ENCODE assay signal across 11 cellular contexts in the genomic region with DNA sequence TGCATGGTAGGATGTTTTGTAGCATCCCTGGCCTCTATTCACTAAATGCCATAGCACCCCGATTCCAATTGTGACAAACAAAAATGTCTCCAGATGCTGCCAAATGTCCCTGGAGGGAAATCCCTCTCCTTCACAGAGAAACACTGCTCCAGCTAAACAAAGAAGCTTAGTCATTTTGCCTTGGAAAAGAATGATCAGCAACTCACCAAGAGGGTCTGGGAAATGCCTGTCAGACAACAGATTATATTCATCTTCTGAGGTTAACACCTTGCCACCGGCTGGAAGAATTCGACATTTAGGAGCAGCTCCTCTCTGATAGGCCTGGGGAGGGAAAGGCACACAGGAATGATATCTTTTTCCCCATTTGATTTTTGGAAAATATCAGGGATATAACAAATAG.
DNase-seq lines count a peak whose midpoint lies in the region; ATAC-seq and TF ChIP-seq lines count a peak whose summit lies in the region.
"Had no signal": no experiment of that assay in that cellular context is flagged by ENCODE, and none has a peak within 500 bp of the region (broad histone marks: within the 10 kb centered on the region; RNA-seq: fewer than 3 reads in every experiment).

No MANE protein-coding gene starts in this region.

- H3K4me1 Mint-ChIP-seq in activated CD4-positive, alpha-beta T cell treated with anti-CD3 and anti-CD28 coated beads, Interleukin-2, amount 10 ng/mL, durations not matched to agents 24 days and 14 days, result peaks cover 27% of the 10 kb centered on the region
- peaks cover 30% of the 10 kb centered on the region for H3K4me1 Mint-ChIP-seq in activated T-helper 1 cell treated with anti-CD3 and anti-CD28 coated beads, Interleukin-12 subunit alpha, Interleukin-12 subunit beta, Interleukin-2, Interleukin-4 antibody, amounts not matched to agents 30 ng/mL and 10 ng/mL and 1 ng/mL, durations not matched to agents 14 hours and 24 hours and 36 hours (ENCODE audit: low read depth)

- no peaks in the 10 kb centered on the region for H3K9me2 ChIP-seq in Karpas-422 (replicated peaks; ENCODE audit: insufficient read depth, low read length)

- H3K4me2 ChIP-seq in Karpas-422 (ENCODE audit: low read depth, low read length, poor library complexity, severe bottlenecking), result no peak overlapping the region

- no peak for TF ChIP-seq POLR2A in gastroesophageal sphincter (IDR thresholded peaks at IDR 0.05)

- H3K4me1 ChIP-seq in gastroesophageal sphincter (peaks cover 15 to 83% (median 18%) of the 10 kb centered on the region in 3 donors), thoracic aorta (ENCODE audit: control insufficient read depth in 1 of 2, low read depth in 2 of 2) (peaks cover 50 to 91% of the 10 kb centered on the region in 2 donors), Karpas-422 (ENCODE audit: low read length) (no peaks in the 10 kb centered on the region)

- peaks cover 24% of the 10 kb centered on the region for H3K36me3 Mint-ChIP-seq in activated CD4-positive, alpha-beta T cell treated with anti-CD3 and anti-CD28 coated beads, Interleukin-2, amount 10 ng/mL, durations not matched to agents 24 days and 14 days (ENCODE audit: low read depth)
- H3K36me3 Mint-ChIP-seq in activated T-helper 1 cell treated with anti-CD3 and anti-CD28 coated beads, Interleukin-12 subunit alpha, Interleukin-12 subunit beta, Interleukin-2, Interleukin-4 antibody, amounts not matched to agents 30 ng/mL and 10 ng/mL and 1 ng/mL, durations not matched to agents 14 hours and 24 hours and 36 hours (ENCODE audit: low read depth), result peaks cover 15% of the 10 kb centered on the region
- H3K36me3 Mint-ChIP-seq: activated naive CD4-positive, alpha-beta T cell treated with anti-CD3 and anti-CD28 coated beads, Interleukin-2, amount 50 U/mL, for 24 hours had no signal

- no peaks in the 10 kb centered on the region for H4K20me1 ChIP-seq in Karpas-422 (ENCODE audit: insufficient read depth, low read depth, low read length)

- ATAC-seq in gastroesophageal sphincter (no peak), thoracic aorta (ENCODE audit: insufficient number of reproducible peaks, low FRiP score, low read depth) (no peak), HG03108 (IDR thresholded peaks at IDR 0.05; ENCODE audit: unreplicated experiment) (no peak)

- no peaks in the 10 kb centered on the region for H3K9me3 ChIP-seq in gastroesophageal sphincter
- no peaks in the 10 kb centered on the region for H3K9me3 ChIP-seq in thoracic aorta
- H3K9me3 ChIP-seq in Karpas-422 (ENCODE audit: low read length), result no peaks in the 10 kb centered on the region

- intact Hi-C loops in activated CD4-positive, alpha-beta T cell treated with anti-CD3 and anti-CD28 coated beads, Interleukin-2, amount 10 ng/mL, durations not matched to agents 24 days and 14 days (cut with micrococcal nuclease), result loop anchor here (1.0 to 5.0 kb wide), 8 partner anchors 8 to 427 kb away; partner anchors contain the start of genes IVNS1ABP and RNF2
- intact Hi-C loops in activated T-helper 1 cell treated with anti-CD3 and anti-CD28 coated beads, Interleukin-12 subunit alpha, Interleukin-12 subunit beta, Interleukin-2, Interleukin-4 antibody, amounts not matched to agents 30 ng/mL and 10 ng/mL and 1 ng/mL, durations not matched to agents 14 hours and 24 hours and 36 hours (cut with micrococcal nuclease), result loop anchor here (1.0 to 10.0 kb wide), 6 partner anchors 8 to 815 kb away; partner anchors contain the start of genes EDEM3, SWT1 and TRMT1L

- H3K27ac ChIP-seq in gastroesophageal sphincter (peak overlapping the region; percentile 71 to 89 (median 80)), thoracic aorta (peak overlapping the region; percentile 68 to 94), Karpas-422 (ENCODE audit: low read length) (no peak overlapping the region)

- H3K27me3 ChIP-seq in gastroesophageal sphincter (no peaks in the 10 kb centered on the region), thoracic aorta (replicated peaks; ENCODE audit: insufficient read depth) (no peaks in the 10 kb centered on the region), Karpas-422 (ENCODE audit: low read length) (no peaks in the 10 kb centered on the region)

- H3K9ac ChIP-seq in Karpas-422 (ENCODE audit: low read length), result no peak overlapping the region

- no peaks in the 10 kb centered on the region for H3K27me3 Mint-ChIP-seq in activated CD4-positive, alpha-beta T cell treated with anti-CD3 and anti-CD28 coated beads, Interleukin-2, amount 10 ng/mL, durations not matched to agents 24 days and 14 days
- H3K27me3 Mint-ChIP-seq in activated T-helper 1 cell treated with anti-CD3 and anti-CD28 coated beads, Interleukin-12 subunit alpha, Interleukin-12 subunit beta, Interleukin-2, Interleukin-4 antibody, amounts not matched to agents 30 ng/mL and 10 ng/mL and 1 ng/mL, durations not matched to agents 14 hours and 24 hours and 36 hours (ENCODE audit: insufficient read depth), result no peaks in the 10 kb centered on the region
- H3K27me3 Mint-ChIP-seq: activated naive CD4-positive, alpha-beta T cell treated with anti-CD3 and anti-CD28 coated beads, Interleukin-2, amount 50 U/mL, for 24 hours had no signal

- no peaks in the 10 kb centered on the region for H3K9me3 Mint-ChIP-seq in activated CD4-positive, alpha-beta T cell treated with anti-CD3 and anti-CD28 coated beads, Interleukin-2, amount 10 ng/mL, durations not matched to agents 24 days and 14 days
- H3K9me3 Mint-ChIP-seq in activated T-helper 1 cell treated with anti-CD3 and anti-CD28 coated beads, Interleukin-12 subunit alpha, Interleukin-12 subunit beta, Interleukin-2, Interleukin-4 antibody, amounts not matched to agents 30 ng/mL and 10 ng/mL and 1 ng/mL, durations not matched to agents 14 hours and 24 hours and 36 hours, result no peaks in the 10 kb centered on the region
- H3K9me3 Mint-ChIP-seq: activated naive CD4-positive, alpha-beta T cell treated with anti-CD3 and anti-CD28 coated beads, Interleukin-2, amount 50 U/mL, for 24 hours; endodermal cell had no signal

- TF ChIP-seq CTCF in gastroesophageal sphincter (IDR thresholded peaks at IDR 0.05) (no peak), thoracic aorta (IDR thresholded peaks at IDR 0.05) (no peak)

- H3K36me3 ChIP-seq in gastroesophageal sphincter (peaks cover 0 to 37% of the 10 kb centered on the region in 2 donors), thoracic aorta (peaks cover 5% of the 10 kb centered on the region), Karpas-422 (ENCODE audit: insufficient read depth, low read length) (no peaks in the 10 kb centered on the region)

- H3K4me3 Mint-ChIP-seq in activated CD4-positive, alpha-beta T cell treated with anti-CD3 and anti-CD28 coated beads, Interleukin-2, amount 10 ng/mL, durations not matched to agents 24 days and 14 days, result peak overlapping the region; percentile 22
- H3K4me3 Mint-ChIP-seq in activated T-helper 1 cell treated with anti-CD3 and anti-CD28 coated beads, Interleukin-12 subunit alpha, Interleukin-12 subunit beta, Interleukin-2, Interleukin-4 antibody, amounts not matched to agents 30 ng/mL and 10 ng/mL and 1 ng/mL, durations not matched to agents 14 hours and 24 hours and 36 hours, result no peak overlapping the region
- H3K4me3 Mint-ChIP-seq: activated naive CD4-positive, alpha-beta T cell treated with anti-CD3 and anti-CD28 coated beads, Interleukin-2, amount 50 U/mL, for 24 hours; endodermal cell had no signal

- peak overlapping the region; percentile 72 for H3K27ac Mint-ChIP-seq in activated CD4-positive, alpha-beta T cell treated with anti-CD3 and anti-CD28 coated beads, Interleukin-2, amount 10 ng/mL, durations not matched to agents 24 days and 14 days
- H3K27ac Mint-ChIP-seq in activated T-helper 1 cell treated with anti-CD3 and anti-CD28 coated beads, Interleukin-12 subunit alpha, Interleukin-12 subunit beta, Interleukin-2, Interleukin-4 antibody, amounts not matched to agents 30 ng/mL and 10 ng/mL and 1 ng/mL, durations not matched to agents 14 hours and 24 hours and 36 hours, result peak overlapping the region; percentile 93
- H3K27ac Mint-ChIP-seq: activated naive CD4-positive, alpha-beta T cell treated with anti-CD3 and anti-CD28 coated beads, Interleukin-2, amount 50 U/mL, for 24 hours; endodermal cell had no signal

- H3K4me3 ChIP-seq in gastroesophageal sphincter (no peak overlapping the region), thoracic aorta (no peak overlapping the region), Karpas-422 (ENCODE audit: low read length) (no peak overlapping the region)

- no peak for TF ChIP-seq EP300 in gastroesophageal sphincter (IDR thresholded peaks at IDR 0.05)

- no peaks in the 10 kb centered on the region for H3K79me2 ChIP-seq in Karpas-422 (ENCODE audit: low read length)

- WGBS in gastroesophageal sphincter (ENCODE audit: low coverage in 1 of 2), 2 donors, result 0 to 17% methylated on average over 1 to 3 of the region's 3 CpGs

- no peak overlapping the region for H2AFZ ChIP-seq in Karpas-422 (ENCODE audit: low read length)

- DNase-seq in activated CD4-positive, alpha-beta T cell treated with anti-CD3 and anti-CD28 coated beads, Interleukin-2, amount 10 ng/mL, durations not matched to agents 24 days and 14 days, result no peak
- DNase-seq in activated CD4-positive, alpha-beta T cell treated with anti-CD3 and anti-CD28 coated beads for 1 hour, result no peak
- DNase-seq in activated T-helper 1 cell treated with anti-CD3 and anti-CD28 coated beads, Interleukin-12 subunit alpha, Interleukin-12 subunit beta, Interleukin-2, Interleukin-4 antibody, amounts not matched to agents 30 ng/mL and 10 ng/mL and 1 ng/mL, durations not matched to agents 14 hours and 24 hours and 36 hours (ENCODE audit: low spot score), result no peak
- DNase-seq in thoracic aorta (ENCODE audit: low spot score) (no peak), Karpas-422 (no peak), superior temporal gyrus (ENCODE audit: extremely low spot score) (no peak)
- DNase-seq: endodermal cell, MM.1S had no signal
